13 cellular contexts compared by ENCODE assay signal in genomic region chr3:132236701-132237651, GRCh38.
DNase-seq lines count a peak whose midpoint lies in the region; ATAC-seq and TF ChIP-seq lines count a peak whose summit lies in the region.
"Had no signal": no experiment of that assay in that cellular context is flagged by ENCODE, and none has a peak within 500 bp of the region (broad histone marks: within the 10 kb centered on the region; RNA-seq: fewer than 3 reads in every experiment).

No MANE protein-coding gene starts in this region.

- no peak overlapping the region for H3K4me3 ChIP-seq in GM12865 (ENCODE audit: low read depth, low read length)
- H3K4me3 ChIP-seq in H7 (ENCODE audit: insufficient read depth, low read depth, low read length) = no peak overlapping the region
- H3K4me3 ChIP-seq: HAP-1 had no signal

- ATAC-seq in GM19395 (IDR thresholded peaks at IDR 0.05; ENCODE audit: unreplicated experiment) (peak; percentile 86), HG02642 (IDR thresholded peaks at IDR 0.05; ENCODE audit: poor library complexity, unreplicated experiment) (peak; percentile 88), HG03460 (IDR thresholded peaks at IDR 0.05; ENCODE audit: unreplicated experiment) (peak; percentile 71)

- DNase-seq in GM12865 (ENCODE audit: low read depth) (peak; percentile 16), ecto neural progenitor cell (ENCODE audit: low spot score) (no peak), HuH-7.5 (ENCODE audit: low spot score) (no peak), NCI-H2029 treated with DMSO at 0.1 percent for 48 hours (lab: John Stamatoyannopoulos, UW) (no peak), H7 (no peak)
- DNase-seq: NCI-H1694 treated with DMSO at 0.1 percent for 48 hours; SIG-M5; stimulated activated CD8-positive, alpha-beta memory T cell treated with anti-CD3 and anti-CD28 coated beads, Interleukin-4, amount 100 ng/mL, for 48 hours; WERI-Rb-1 had no signal

- no peaks in the 10 kb centered on the region for H3K36me3 ChIP-seq in H7 (replicated peaks; ENCODE audit: control insufficient read depth, insufficient read depth, low read length)
- H3K36me3 ChIP-seq: HAP-1, WERI-Rb-1 had no signal

- no peak for TF ChIP-seq CTCF in GM12865 (IDR thresholded peaks at IDR 0.05; ENCODE audit: insufficient read depth, low read depth, low read length, missing control alignments)

- no peaks in the 10 kb centered on the region for H3K27me3 ChIP-seq in H7 (ENCODE audit: control insufficient read depth, insufficient read depth, low read length)
